19 cellular contexts compared by ENCODE assay signal in the genomic region with DNA sequence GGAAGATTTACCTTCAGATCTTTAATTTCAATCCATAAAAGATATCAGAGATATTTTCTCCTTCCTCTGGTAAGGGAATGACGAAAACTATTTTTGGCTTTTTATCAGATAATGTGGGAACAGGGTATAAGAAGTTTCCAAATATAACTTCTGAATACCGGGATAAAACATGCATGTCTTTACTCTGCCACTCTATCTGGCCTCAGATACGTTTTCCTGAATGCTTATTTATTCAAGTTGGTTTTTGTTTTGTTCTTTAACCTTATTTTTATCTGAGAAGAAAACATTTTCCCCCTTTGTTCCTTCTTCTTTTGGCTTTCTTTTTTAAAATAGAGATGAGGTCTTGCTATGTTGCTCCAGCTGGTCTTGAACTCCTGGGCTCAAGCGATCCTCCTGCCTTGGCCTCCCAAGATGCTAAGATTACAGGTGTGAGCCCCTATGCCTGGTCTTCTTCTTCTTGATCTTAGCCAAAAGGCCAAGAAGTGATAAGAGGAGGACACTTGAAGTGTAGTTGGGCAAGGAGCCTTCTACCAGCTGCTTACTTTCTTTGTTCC. TPM values are rescaled to one million over a fixed set of nuclear protein-coding genes. Genes with fewer than 3 reads are reported as not detected.
DNase-seq lines count a peak whose midpoint lies in the region; ATAC-seq and TF ChIP-seq lines count a peak whose summit lies in the region.
"Had no signal": no experiment of that assay in that cellular context is flagged by ENCODE, and none has a peak within 500 bp of the region (broad histone marks: within the 10 kb centered on the region; RNA-seq: fewer than 3 reads in every experiment).

No MANE protein-coding gene starts in this region.

- H3K4me3 ChIP-seq in liver (ENCODE audit: low read depth in 1 of 3, low read length in 3 of 3): peak overlapping the region; percentile 30 to 75 (median 49)
- no peak overlapping the region for H3K4me3 ChIP-seq in thyroid gland (replicated peaks in 1 of 3)
- H3K4me3 ChIP-seq in SK-N-SH (ENCODE audit: low read depth in 2 of 2, low read length in 1 of 2): no peak overlapping the region
- H3K4me3 ChIP-seq: SJSA1 had no signal

- H3K36me3 Mint-ChIP-seq in central memory CD8-positive, alpha-beta T cell (ENCODE audit: insufficient read depth): peaks cover 32% of the 10 kb centered on the region
- H3K36me3 Mint-ChIP-seq in activated naive CD4-positive, alpha-beta T cell treated with anti-CD3 and anti-CD28 coated beads for 36 hours (ENCODE audit: low read depth): peaks cover 3% of the 10 kb centered on the region

- H3K4me1 Mint-ChIP-seq in central memory CD8-positive, alpha-beta T cell: no peaks in the 10 kb centered on the region
- H3K4me1 Mint-ChIP-seq in activated naive CD4-positive, alpha-beta T cell treated with anti-CD3 and anti-CD28 coated beads for 36 hours (ENCODE audit: low read depth): peaks cover 2% of the 10 kb centered on the region

- TF ChIP-seq CTCF in VCaP (conservative IDR thresholded peaks at IDR 0.05) (no peak), liver (IDR thresholded peaks at IDR 0.05; ENCODE audit: low read depth, low read length, missing input control) (no peak), thyroid gland (IDR thresholded peaks at IDR 0.05) (no peak), SK-N-SH (IDR thresholded peaks at IDR 0.05) (no peak)

- H3K27me3 ChIP-seq in liver (ENCODE audit: control insufficient read depth in 4 of 4, insufficient read depth in 4 of 4, low read length in 3 of 4): no peaks in the 10 kb centered on the region
- H3K27me3 ChIP-seq in thyroid gland: no peaks in the 10 kb centered on the region
- H3K27me3 ChIP-seq in SK-N-SH (ENCODE audit: insufficient read depth): no peaks in the 10 kb centered on the region
- H3K27me3 ChIP-seq: SJSA1 had no signal

- no peak for DNase-seq in central memory CD8-positive, alpha-beta T cell (ENCODE audit: low spot score in 2 of 2)
- DNase-seq in thyroid gland: no peak
- DNase-seq in SK-N-SH: no peak
- no peak for DNase-seq in activated naive CD4-positive, alpha-beta T cell treated with anti-CD3 and anti-CD28 coated beads for 36 hours
- DNase-seq: DMS53, GDM1, GOT3, HCEC 1CT, NCI-H1092 treated with DMSO at 0.1 percent for 48 hours, NCI-H2029 treated with DMSO at 0.1 percent for 48 hours, NCI-H2171, NCI-H345, NCI-H524, NCI-H82 had no signal

- peak overlapping the region; percentile 70 to 99 for H3K9ac ChIP-seq in liver (ENCODE audit: low read depth in 1 of 2, low read length in 2 of 2)
- H3K9ac ChIP-seq in SK-N-SH: no peak overlapping the region
- H3K9ac ChIP-seq: KMS-11 had no signal

- no peak overlapping the region for H3K4me2 ChIP-seq in SK-N-SH
- H3K4me2 ChIP-seq: KMS-11 had no signal

- no peak for TF ChIP-seq POLR2A in thyroid gland (IDR thresholded peaks at IDR 0.05)

- H4K20me1 ChIP-seq in SK-N-SH (ENCODE audit: insufficient read depth): no peaks in the 10 kb centered on the region

- ATAC-seq in central memory CD8-positive, alpha-beta T cell (replicated peaks; ENCODE audit: extremely low read depth, poor library complexity, severe bottlenecking): no peak
- ATAC-seq in GM18502 (IDR thresholded peaks at IDR 0.05; ENCODE audit: poor library complexity, unreplicated experiment): no peak

- no peak for TF ChIP-seq EP300 in SK-N-SH (IDR thresholded peaks at IDR 0.05; ENCODE audit: borderline replicate concordance in 1 of 2, low read depth in 1 of 2, low read length in 1 of 2)

- intact Hi-C loops in thyroid gland (cut with DNase I): no loop called here
- intact Hi-C loops in activated naive CD4-positive, alpha-beta T cell treated with anti-CD3 and anti-CD28 coated beads for 36 hours (cut with micrococcal nuclease): no loop called here

- no peaks in the 10 kb centered on the region for H3K27me3 Mint-ChIP-seq in central memory CD8-positive, alpha-beta T cell
- H3K27me3 Mint-ChIP-seq in activated naive CD4-positive, alpha-beta T cell treated with anti-CD3 and anti-CD28 coated beads for 36 hours (ENCODE audit: low read depth): no peaks in the 10 kb centered on the region

- peaks cover 0 to 11% (median 4%) of the 10 kb centered on the region in 4 donors for H3K36me3 ChIP-seq in liver (ENCODE audit: control insufficient read depth in 4 of 4, insufficient read depth in 3 of 4, low read depth in 1 of 4, low read length in 3 of 4)
- H3K36me3 ChIP-seq in thyroid gland: peaks cover 0 to 4% of the 10 kb centered on the region in 2 donors
- H3K36me3 ChIP-seq in SK-N-SH (replicated peaks in 1 of 2; ENCODE audit: control insufficient read depth in 1 of 2, insufficient read depth in 2 of 2, low read length in 1 of 2): no peaks in the 10 kb centered on the region

- WGBS in liver: 34% methylated on average over 4 of the region's 4 CpGs
- WGBS in thyroid gland, 2 donors: 76 to 79% methylated on average over 4 of the region's 4 CpGs
- 90% methylated on average over 4 of the region's 4 CpGs for WGBS in SK-N-SH (ENCODE audit: low lambda C conversion rate)

- H3K4me1 ChIP-seq in liver (ENCODE audit: control insufficient read depth in 4 of 4, insufficient read depth in 4 of 4, low read length in 3 of 4) (peaks cover 20 to 55% (median 42%) of the 10 kb centered on the region in 4 donors), thyroid gland (peaks cover 28 to 46% of the 10 kb centered on the region in 2 donors), SK-N-SH (ENCODE audit: control insufficient read depth in 1 of 2, insufficient read depth in 2 of 2, low read depth in 1 of 2, low read length in 1 of 2) (no peaks in the 10 kb centered on the region)

- H3K9me3 ChIP-seq in liver (ENCODE audit: control insufficient read depth in 4 of 4, low read length in 3 of 4) (no peaks in the 10 kb centered on the region), thyroid gland (no peaks in the 10 kb centered on the region), SK-N-SH (no peaks in the 10 kb centered on the region)
- H3K9me3 ChIP-seq: SJSA1 had no signal

- no peaks in the 10 kb centered on the region for H3F3A ChIP-seq in SK-N-SH (replicated peaks; ENCODE audit: insufficient read depth)

- no peaks in the 10 kb centered on the region for H3K9me3 Mint-ChIP-seq in central memory CD8-positive, alpha-beta T cell
- no peaks in the 10 kb centered on the region for H3K9me3 Mint-ChIP-seq in activated naive CD4-positive, alpha-beta T cell treated with anti-CD3 and anti-CD28 coated beads for 36 hours

- POLR2A ChIA-PET in SK-N-SH (lab: Yijun Ruan, JAX): no interaction called here

- no peak overlapping the region for H2AFZ ChIP-seq in SK-N-SH (ENCODE audit: low read depth)

- H3K79me2 ChIP-seq in SK-N-SH (ENCODE audit: insufficient read depth): no peaks in the 10 kb centered on the region

- H3K9me2 ChIP-seq in SK-N-SH: no peaks in the 10 kb centered on the region

- no peak overlapping the region for H3K4me3 Mint-ChIP-seq in central memory CD8-positive, alpha-beta T cell
- H3K4me3 Mint-ChIP-seq in activated naive CD4-positive, alpha-beta T cell treated with anti-CD3 and anti-CD28 coated beads for 36 hours: no peak overlapping the region

- CTCF ChIA-PET in SK-N-SH (lab: Yijun Ruan, JAX): interaction anchor here (1.4 kb wide), 1 partner anchor 9 kb away, joined by 4 read pairs; no protein-coding TSS in a partner anchor
- CTCF ChIA-PET in activated naive CD4-positive, alpha-beta T cell treated with anti-CD3 and anti-CD28 coated beads for 36 hours (lab: Charles Lee): no interaction called here

- H3K27ac ChIP-seq in VCaP (peak overlapping the region; percentile 98; the same call in 1 of the 2 replicates), liver (ENCODE audit: low read depth in 1 of 2, low read length in 2 of 2) (peak overlapping the region; percentile 76 to 96), thyroid gland (peak overlapping the region; percentile 9 to 44 (median 26)), SK-N-SH (ENCODE audit: low read depth in 2 of 2, low read length in 1 of 2) (no peak overlapping the region)
- H3K27ac ChIP-seq: KMS-11, SJSA1 had no signal

- H3K27ac Mint-ChIP-seq in central memory CD8-positive, alpha-beta T cell (ENCODE audit: low read depth): peak overlapping the region; percentile 41
- no peak overlapping the region for H3K27ac Mint-ChIP-seq in activated naive CD4-positive, alpha-beta T cell treated with anti-CD3 and anti-CD28 coated beads for 36 hours

- TF ChIP-seq RAD21 in liver (IDR thresholded peaks at IDR 0.05) (no peak), SK-N-SH (IDR thresholded peaks at IDR 0.05; ENCODE audit: low read length) (no peak)

TF ChIP-seq in liver, 16 proteins besides CTCF, POLR2A, EP300 and RAD21 (continues in another document):
- TF ChIP-seq EGR1 (IDR thresholded peaks at IDR 0.05; ENCODE audit: low read depth in 2 of 2): no peak
- no peak for TF ChIP-seq YY1 (IDR thresholded peaks at IDR 0.05)
- no peak for TF ChIP-seq FOXA1 (IDR thresholded peaks at IDR 0.05)
- TF ChIP-seq HNF4A (conservative IDR thresholded peaks at IDR 0.05): no peak
- no peak for TF ChIP-seq JUND (IDR thresholded peaks at IDR 0.05)

TF ChIP-seq in SK-N-SH, 30 proteins besides CTCF, POLR2A, EP300 and RAD21 (continues in another document):
- TF ChIP-seq RXRA (IDR thresholded peaks at IDR 0.05; ENCODE audit: borderline replicate concordance, low read depth) (no peak), GABPA (IDR thresholded peaks at IDR 0.05; ENCODE audit: low read depth) (no peak), NFIC (IDR thresholded peaks at IDR 0.05; ENCODE audit: borderline replicate concordance) (no peak), POLR2AphosphoS5 (IDR thresholded peaks at IDR 0.05; ENCODE audit: low read depth, low read length) (no peak), SIN3A (IDR thresholded peaks at IDR 0.05; ENCODE audit: borderline replicate concordance, low read depth, low read length) (no peak)
- TF ChIP-seq, protein P1, sequence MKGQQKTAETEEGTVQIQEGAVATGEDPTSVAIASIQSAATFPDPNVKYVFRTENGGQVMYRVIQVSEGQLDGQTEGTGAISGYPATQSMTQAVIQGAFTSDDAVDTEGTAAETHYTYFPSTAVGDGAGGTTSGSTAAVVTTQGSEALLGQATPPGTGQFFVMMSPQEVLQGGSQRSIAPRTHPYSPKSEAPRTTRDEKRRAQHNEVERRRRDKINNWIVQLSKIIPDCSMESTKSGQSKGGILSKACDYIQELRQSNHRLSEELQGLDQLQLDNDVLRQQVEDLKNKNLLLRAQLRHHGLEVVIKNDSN (IDR thresholded peaks at IDR 0.05; ENCODE audit: borderline replicate concordance, low read depth): no peak

RNA-seq across cellular contexts. Expression of a gene that starts 1.5 kb away (rescaled TPM):
- total RNA-seq in liver (100 to 1,000 TPM; 117 to 176 TPM), thyroid gland (1 to 10 TPM in 1 of 4 donors, not detected in 3; 2.6 TPM)
- polyA plus RNA-seq in liver (100 to 1,000 TPM; 166 to 173 TPM), SK-N-SH (2012; rRNA removed) (0.05 TPM in 1 of 2 replicates, not detected in the other)
- not detected in 2 replicates for polyA plus RNA-seq in SK-N-SH (2012; cell fraction: cytosol; rRNA removed)
- polyA plus RNA-seq in SK-N-SH (2012; cell fraction: nucleus; rRNA removed): not detected in 2 replicates
- not detected for total RNA-seq in activated naive CD4-positive, alpha-beta T cell treated with anti-CD3 and anti-CD28 coated beads for 36 hours
- total RNA-seq: SJSA1 had no signal

Comparison
In these comparisons a context has a peak if more than half of its experiments do, and no peak if none do; other contexts are left out.
1. H3K27ac ChIP-seq: peak in VCaP (single experiment), liver (2 of 2) and thyroid gland (3 of 3); none in SK-N-SH (0 of 2).
2. H3K4me3 ChIP-seq: peak in liver (3 of 3); none in thyroid gland (0 of 3) and SK-N-SH (0 of 2).
3. RNA of a gene that starts 1.5 kb away (total RNA-seq): 117 to 176 TPM in liver; 2.6 TPM in thyroid gland and not detected in activated naive CD4-positive, alpha-beta T cell treated with anti-CD3 and anti-CD28 coated beads for 36 hours; every median in the first group is over 10 times any median in the second.